10 cellular contexts compared by ENCODE assay signal in the genomic region with DNA sequence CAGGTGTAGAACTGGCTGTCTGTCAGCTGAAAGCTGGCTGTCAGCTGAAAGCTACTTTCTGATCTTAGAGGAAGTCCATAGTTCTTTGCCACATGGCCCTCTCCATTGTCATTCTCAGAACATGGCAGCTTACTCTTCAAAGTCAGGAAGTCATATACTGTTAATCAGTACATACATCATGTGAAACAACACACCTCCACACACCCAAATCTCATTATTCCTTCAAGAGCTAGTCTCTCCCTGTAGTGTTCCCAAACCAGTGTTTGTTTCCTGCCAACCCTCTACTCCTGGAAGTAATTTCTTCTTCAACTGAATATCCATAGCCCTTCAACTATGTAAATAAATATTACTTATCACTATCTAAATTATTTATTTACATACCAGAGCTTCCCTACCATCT. TPM values are rescaled to one million over a fixed set of nuclear protein-coding genes. Genes with fewer than 3 reads are reported as not detected.
"Had no signal": no experiment of that assay in that cellular context is flagged by ENCODE, and none has a peak within 500 bp of the region (broad histone marks: within the 10 kb centered on the region; RNA-seq: fewer than 3 reads in every experiment).

No MANE protein-coding gene starts in this region.

- H3K27ac ChIP-seq: HL-60, KMS-11 had no signal

- H3K4me3 ChIP-seq: K562 had no signal

- ATAC-seq: HepG2, K562 had no signal

- H3K9ac ChIP-seq: KMS-11 had no signal

- DNase-seq: IMR-90, KBM-7, KG1 had no signal

- H3K4me2 ChIP-seq: KMS-11 had no signal

RNA-seq across cellular contexts. Expression of a gene that starts 58.9 kb away (rescaled TPM):
- total RNA-seq: HepG2, HT-29, HT1080, IMR-90, K562 had no signal
- polyA plus RNA-seq: HepG2, IgD-negative memory B cell, IMR-90, K562 had no signal
